Comparison of ENCODE assay signal across 9 cellular contexts in genomic region chr13:73090116-73090811, GRCh38. TPM values are rescaled to one million over a fixed set of nuclear protein-coding genes. Genes with fewer than 3 reads are reported as not detected.
DNase-seq lines count a peak whose midpoint lies in the region; ATAC-seq and TF ChIP-seq lines count a peak whose summit lies in the region.
"Had no signal": no experiment of that assay in that cellular context is flagged by ENCODE, and none has a peak within 500 bp of the region (broad histone marks: within the 10 kb centered on the region; RNA-seq: fewer than 3 reads in every experiment).

No MANE protein-coding gene starts in this region.

- peak; percentile 83 for ATAC-seq in GM21529 (IDR thresholded peaks at IDR 0.05; ENCODE audit: unreplicated experiment)
- no peak for ATAC-seq in HG02973 (IDR thresholded peaks at IDR 0.05; ENCODE audit: unreplicated experiment)

- CTCF ChIA-PET in AG04449 (lab: Yijun Ruan, JAX), result no interaction called here

- peaks cover 2% of the 10 kb centered on the region for H3K36me3 Mint-ChIP-seq in endodermal cell (ENCODE audit: low read depth)

- H3K27ac ChIP-seq in endodermal cell (ENCODE audit: low read depth, low read length), result no peak overlapping the region
- H3K27ac ChIP-seq in left ventricle myocardium inferior (replicated peaks), result no peak overlapping the region
- H3K27ac ChIP-seq: adrenal gland had no signal

- H3K27ac Mint-ChIP-seq in endodermal cell, result peak overlapping the region; percentile 89

- POLR2A ChIA-PET in AG04449 (lab: Yijun Ruan, JAX), result no interaction called here

- no peaks in the 10 kb centered on the region for H3K27me3 Mint-ChIP-seq in endodermal cell (ENCODE audit: insufficient read depth)

- H3K9me3 Mint-ChIP-seq in endodermal cell, result peaks cover 43% of the 10 kb centered on the region

- H3K9ac ChIP-seq in endodermal cell (ENCODE audit: extremely low read depth, low read length, poor library complexity, severe bottlenecking), result peak overlapping the region; percentile 11

- TF ChIP-seq CTCF in AG04449 (IDR thresholded peaks at IDR 0.05; ENCODE audit: insufficient read depth, low read length, missing control alignments) (no peak), endodermal cell (conservative IDR thresholded peaks at IDR 0.05) (no peak), left ventricle myocardium inferior (IDR thresholded peaks at IDR 0.05; ENCODE audit: borderline replicate concordance) (no peak)

- H3K36me3 ChIP-seq in endodermal cell (ENCODE audit: control insufficient read depth, insufficient read depth, low read length), result no peaks in the 10 kb centered on the region
- H3K36me3 ChIP-seq in left ventricle myocardium inferior, result no peaks in the 10 kb centered on the region
- H3K36me3 ChIP-seq: adrenal gland had no signal

- H3K4me3 ChIP-seq in AG04449 (ENCODE audit: low read depth, low read length) (no peak overlapping the region), endodermal cell (ENCODE audit: low read length) (peak overlapping the region; percentile 44), skeletal muscle cell (ENCODE audit: low read depth, low read length) (no peak overlapping the region), left ventricle myocardium inferior (no peak overlapping the region)
- H3K4me3 ChIP-seq: adrenal gland had no signal

- WGBS in endodermal cell (ENCODE audit: insufficient coverage in 1 of 2, insufficient read length in 1 of 2), 2 experiments, result 83 to 84% methylated on average over 5 to 7 of the region's 7 CpGs

- H3K9me3 ChIP-seq in endodermal cell (ENCODE audit: control insufficient read depth, low read length), result peaks cover 32% of the 10 kb centered on the region
- H3K9me3 ChIP-seq in left ventricle myocardium inferior (replicated peaks), result peaks cover 18% of the 10 kb centered on the region
- H3K9me3 ChIP-seq: adrenal gland had no signal

- no peaks in the 10 kb centered on the region for H3K4me1 Mint-ChIP-seq in endodermal cell

- DNase-seq in AG04449 (ENCODE audit: low read depth, low spot score) (peak; percentile 19), NCI-H2227 (lab: John Stamatoyannopoulos, UW; ENCODE audit: unreplicated experiment) (peak; percentile 1), endodermal cell (peak; percentile 84), skeletal muscle cell (ENCODE audit: low read depth) (peak; percentile 36), activated gamma-delta T cell treated with Interleukin-2 at 50 U/mL for 16 hours (no peak), left ventricle myocardium inferior (no peak)

- no peaks in the 10 kb centered on the region for H3K27me3 ChIP-seq in endodermal cell (ENCODE audit: control insufficient read depth, insufficient read depth, low read length, poor library complexity, severe bottlenecking)
- H3K27me3 ChIP-seq in left ventricle myocardium inferior (ENCODE audit: low read depth), result no peaks in the 10 kb centered on the region
- H3K27me3 ChIP-seq: adrenal gland had no signal

- no peaks in the 10 kb centered on the region for H3K4me1 ChIP-seq in endodermal cell (ENCODE audit: control insufficient read depth, insufficient read depth, low read length)
- H3K4me1 ChIP-seq in left ventricle myocardium inferior, result no peaks in the 10 kb centered on the region
- H3K4me1 ChIP-seq: adrenal gland had no signal

- intact Hi-C loops in left ventricle myocardium inferior (cut with micrococcal nuclease), result no loop called here

- no peak overlapping the region for H3K4me3 Mint-ChIP-seq in endodermal cell

RNA-seq across cellular contexts. Expression of gene KLF5, which starts 31.5 kb away (rescaled TPM):
- total RNA-seq in endodermal cell (10 to 100 TPM; 39.6 to 41.1 TPM), left ventricle myocardium inferior (1.1 TPM)
- 6.3 TPM for polyA plus RNA-seq in endodermal cell (2013, experiment 1 of 2)
- 7.4 TPM for polyA plus RNA-seq in endodermal cell (2013, experiment 2 of 2)

Comparison
In these comparisons a context has a peak if more than half of its experiments do, and no peak if none do; other contexts are left out.
1. DNase-seq: peak in AG04449 (single experiment), NCI-H2227 (single experiment), endodermal cell (single experiment) and skeletal muscle cell (single experiment); none in activated gamma-delta T cell treated with Interleukin-2 at 50 U/mL for 16 hours (single experiment) and left ventricle myocardium inferior (single experiment).
2. RNA of gene KLF5, which starts 31.5 kb away (total RNA-seq): 39.6 to 41.1 TPM in endodermal cell; 1.1 TPM in left ventricle myocardium inferior (single experiment); every median in the first group is over 10 times any median in the second.